ENCODE assay signal across 31 cellular contexts in genomic region chr10:103444478-103444877, GRCh38. TPM values are rescaled to one million over a fixed set of nuclear protein-coding genes. Genes with fewer than 3 reads are reported as not detected.
A peak's percentile ranks its signal among the peaks of the same experiment; 100 is the strongest.
DNase-seq lines count a peak whose midpoint lies in the region; ATAC-seq and TF ChIP-seq lines count a peak whose summit lies in the region.
"Had no signal": no experiment of that assay in that cellular context is flagged by ENCODE, and none has a peak within 500 bp of the region (broad histone marks: within the 10 kb centered on the region; RNA-seq: fewer than 3 reads in every experiment).

No MANE protein-coding gene starts in this region.

- peak overlapping the region; percentile 67 for H3K27ac Mint-ChIP-seq in neural crest cell (ENCODE audit: unreplicated experiment)
- H3K27ac Mint-ChIP-seq: activated T-helper 2 cell treated with anti-CD3 and anti-CD28 coated beads, Interferon-gamma antibody, Interleukin-2, Interleukin-4, amounts not matched to agents 10 μg/mL and 5 μg/mL and 100 μg/mL, durations not matched to agents 14 hours and 24 hours and 36 hours; mesothelial cell of epicardium had no signal

- no peak overlapping the region for H3K4me3 ChIP-seq in left ventricle myocardium inferior
- no peak overlapping the region for H3K4me3 ChIP-seq in ascending aorta
- H3K4me3 ChIP-seq in vagina = no peak overlapping the region
- H3K4me3 ChIP-seq: BLaER1 treated with 17β-estradiol and CSF1 and Interleukin-3, amounts not matched to agents 10 nM and 100 nM; cardiac muscle cell; GM12878; left lung; SJSA1; thyroid gland had no signal

- TF ChIP-seq CTCF in left ventricle myocardium inferior (IDR thresholded peaks at IDR 0.05; ENCODE audit: borderline replicate concordance) (no peak), ascending aorta (IDR thresholded peaks at IDR 0.05) (no peak), neural crest cell (conservative IDR thresholded peaks at IDR 0.05) (no peak), vagina (IDR thresholded peaks at IDR 0.05) (no peak)

- H3K9me3 ChIP-seq in left ventricle myocardium inferior (replicated peaks) = no peaks in the 10 kb centered on the region
- H3K9me3 ChIP-seq in ascending aorta = no peaks in the 10 kb centered on the region
- no peaks in the 10 kb centered on the region for H3K9me3 ChIP-seq in vagina
- H3K9me3 ChIP-seq: BLaER1 treated with 17β-estradiol and CSF1 and Interleukin-3, amounts not matched to agents 10 nM and 100 nM; left lung; SJSA1; thyroid gland had no signal

- H3K27ac ChIP-seq in left ventricle myocardium inferior (replicated peaks) (peak overlapping the region; percentile 94), ascending aorta (peak overlapping the region; percentile 90 to 95), vagina (peak overlapping the region; percentile 89)
- H3K27ac ChIP-seq: BLaER1 treated with 17β-estradiol and CSF1 and Interleukin-3, amounts not matched to agents 10 nM and 100 nM; cardiac muscle cell; epithelial cell of prostate; SJSA1 had no signal

- peaks cover 14% of the 10 kb centered on the region for H3K36me3 Mint-ChIP-seq in neural crest cell (ENCODE audit: low read depth)

- H3K9me3 Mint-ChIP-seq in neural crest cell = no peaks in the 10 kb centered on the region
- H3K9me3 Mint-ChIP-seq: activated naive CD4-positive, alpha-beta T cell treated with anti-CD3 and anti-CD28 coated beads, Interleukin-2, amount 50 U/mL, for 72 hours; activated T-helper 2 cell treated with anti-CD3 and anti-CD28 coated beads, Interferon-gamma antibody, Interleukin-2, Interleukin-4, amounts not matched to agents 10 μg/mL and 5 μg/mL and 100 μg/mL, durations not matched to agents 14 hours and 24 hours and 36 hours; mesothelial cell of epicardium; naive B cell; stimulated activated naive CD8-positive, alpha-beta T cell treated with anti-CD3 and anti-CD28 coated beads, Interleukin-15, Interleukin-2, amounts not matched to agents 100 ng/mL and 50 ng/mL, for 24 hours had no signal

- H3K27me3 Mint-ChIP-seq in neural crest cell (ENCODE audit: low read depth) = no peaks in the 10 kb centered on the region
- H3K27me3 Mint-ChIP-seq: stimulated activated naive CD8-positive, alpha-beta T cell treated with anti-CD3 and anti-CD28 coated beads, Interleukin-15, Interleukin-2, amounts not matched to agents 100 ng/mL and 50 ng/mL, for 24 hours had no signal

- intact Hi-C loops in left ventricle myocardium inferior (cut with micrococcal nuclease) (no loop called here), Right ventricle myocardium inferior (cut with DNase I) (no loop called here), ascending aorta (cut with DNase I) (no loop called here), vagina (cut with DNase I) (no loop called here)

- H3K4me1 ChIP-seq in left ventricle myocardium inferior (peaks cover 82% of the 10 kb centered on the region), ascending aorta (peaks cover 35 to 43% of the 10 kb centered on the region in 2 donors), vagina (peaks cover 72% of the 10 kb centered on the region)
- H3K4me1 ChIP-seq: SJSA1 had no signal

- ATAC-seq in Right ventricle myocardium inferior = no peak
- ATAC-seq: activated naive CD4-positive, alpha-beta T cell treated with anti-CD3 and anti-CD28 coated beads, Interleukin-2, amount 50 U/mL, for 72 hours; left lung had no signal

- no peak for TF ChIP-seq POLR2A in vagina (IDR thresholded peaks at IDR 0.05)

- H3K4me1 Mint-ChIP-seq in neural crest cell = no peaks in the 10 kb centered on the region
- H3K4me1 Mint-ChIP-seq: mesothelial cell of epicardium had no signal

- no peaks in the 10 kb centered on the region for H3K27me3 ChIP-seq in left ventricle myocardium inferior (ENCODE audit: low read depth)
- no peaks in the 10 kb centered on the region for H3K27me3 ChIP-seq in ascending aorta
- H3K27me3 ChIP-seq in vagina = no peaks in the 10 kb centered on the region
- H3K27me3 ChIP-seq: BLaER1 treated with 17β-estradiol and CSF1 and Interleukin-3, amounts not matched to agents 10 nM and 100 nM; cardiac muscle cell; left lung; SJSA1; thyroid gland had no signal

- DNase-seq in left ventricle myocardium inferior (peak; percentile 47), Right ventricle myocardium inferior (ENCODE audit: missing footprints) (no peak), ascending aorta (ENCODE audit: low spot score in 2 of 2) (no peak), neural crest cell (ENCODE audit: low read depth, low spot score) (no peak), vagina (ENCODE audit: extremely low spot score in 2 of 2) (no peak), COLO668 (lab: John Stamatoyannopoulos, UW; ENCODE audit: unreplicated experiment) (no peak), NCI-H128 (lab: John Stamatoyannopoulos, UW; ENCODE audit: unreplicated experiment) (no peak)
- DNase-seq: activated CD4-positive, CD25-positive, alpha-beta regulatory T cell; activated CD8-positive, alpha-beta memory T cell treated with anti-CD3 and anti-CD28 coated beads, Interleukin-2, amount 50 U/mL, for 48 hours; aorta; COR-L47; effector CD8-positive, alpha-beta T cell; glutamatergic neuron; GOT3; islet precursor cell; naive B cell; NCI-H774; occipital lobe; thyroid gland had no signal

- H3K36me3 ChIP-seq in left ventricle myocardium inferior (peaks cover 96% of the 10 kb centered on the region), ascending aorta (peaks cover 70 to 85% of the 10 kb centered on the region in 2 donors), vagina (peaks cover 0 to 75% of the 10 kb centered on the region in 2 donors)

- no peak overlapping the region for H3K4me3 Mint-ChIP-seq in neural crest cell
- H3K4me3 Mint-ChIP-seq: mesothelial cell of epicardium; naive B cell; stimulated activated naive CD8-positive, alpha-beta T cell treated with anti-CD3 and anti-CD28 coated beads, Interleukin-15, Interleukin-2, amounts not matched to agents 100 ng/mL and 50 ng/mL, for 24 hours had no signal

RNA-seq across cellular contexts. Expression of gene CALHM2, which starts 7.7 kb away (rescaled TPM):
- total RNA-seq in left ventricle myocardium inferior = 11.3 TPM
- 15.2 TPM for total RNA-seq in Right ventricle myocardium inferior
- 124 TPM for total RNA-seq in ascending aorta
- not detected in 2 replicates for total RNA-seq in neural crest cell
- 94.3 TPM for total RNA-seq in vagina
- total RNA-seq: SJSA1 had no signal

RNA-seq across cellular contexts. Expression of gene CALHM1, which starts 14.2 kb away (rescaled TPM):
- total RNA-seq in left ventricle myocardium inferior = not detected
- not detected for total RNA-seq in Right ventricle myocardium inferior
- not detected for total RNA-seq in ascending aorta
- not detected in 2 replicates for total RNA-seq in neural crest cell
- total RNA-seq in vagina = not detected
- total RNA-seq: activated naive CD4-positive, alpha-beta T cell treated with anti-CD3 and anti-CD28 coated beads, Interleukin-2, amount 50 U/mL, for 72 hours; activated T-helper 2 cell treated with anti-CD3 and anti-CD28 coated beads, Interferon-gamma antibody, Interleukin-2, Interleukin-4, amounts not matched to agents 10 μg/mL and 5 μg/mL and 100 μg/mL, durations not matched to agents 14 hours and 24 hours and 36 hours; aorta; cardiac muscle cell; HT-29; left lung; mesothelial cell of epicardium; occipital lobe; SJSA1; skeletal muscle tissue; thyroid gland had no signal

RNA-seq across cellular contexts. Expression of gene CALHM3, which starts 34.6 kb away (rescaled TPM):
- total RNA-seq in left ventricle myocardium inferior (not detected), Right ventricle myocardium inferior (not detected), ascending aorta (not detected), neural crest cell (not detected in 2 replicates), vagina (not detected)
- total RNA-seq: activated naive CD4-positive, alpha-beta T cell treated with anti-CD3 and anti-CD28 coated beads, Interleukin-2, amount 50 U/mL, for 72 hours; activated T-helper 2 cell treated with anti-CD3 and anti-CD28 coated beads, Interferon-gamma antibody, Interleukin-2, Interleukin-4, amounts not matched to agents 10 μg/mL and 5 μg/mL and 100 μg/mL, durations not matched to agents 14 hours and 24 hours and 36 hours; aorta; cardiac muscle cell; HT-29; mesothelial cell of epicardium; occipital lobe; SJSA1; skeletal muscle tissue; thyroid gland had no signal

RNA-seq across cellular contexts. Expression of gene PDCD11, which starts 48.1 kb away (rescaled TPM):
- total RNA-seq in left ventricle myocardium inferior (11.2 TPM), Right ventricle myocardium inferior (12.1 TPM), ascending aorta (4.8 TPM), neural crest cell (74.1 and 76.4 TPM in 2 replicates), vagina (22.8 TPM)

RNA-seq across cellular contexts. Expression of gene ATP5MK, which starts 48.2 kb away (rescaled TPM):
- total RNA-seq in left ventricle myocardium inferior = 1,231 TPM
- 1,179 TPM for total RNA-seq in Right ventricle myocardium inferior
- total RNA-seq in ascending aorta = 481 TPM
- total RNA-seq in neural crest cell = 263 and 275 TPM in 2 replicates
- 180 TPM for total RNA-seq in vagina

Comparison
In these comparisons a context has a peak if more than half of its experiments do, and no peak if none do; other contexts are left out.
1. RNA of gene CALHM2, which starts 7.7 kb away (total RNA-seq): 124 TPM in ascending aorta (single experiment), 94.3 TPM in vagina (single experiment), 15.2 TPM in Right ventricle myocardium inferior (single experiment) and 11.3 TPM in left ventricle myocardium inferior (single experiment); not detected in neural crest cell; every median in the first group is over 10 times any median in the second.
2. Peak in every context shown above with its lines, with median percentiles within 50 percentile points of each other: H3K27ac ChIP-seq.